23 cellular contexts compared by ENCODE assay signal in genomic region chr20:64150756-64151633, GRCh38. TPM values are rescaled to one million over a fixed set of nuclear protein-coding genes. Genes with fewer than 3 reads are reported as not detected.
"Had no signal": no experiment of that assay in that cellular context is flagged by ENCODE, and none has a peak within 500 bp of the region (broad histone marks: within the 10 kb centered on the region; RNA-seq: fewer than 3 reads in every experiment).

No MANE protein-coding gene starts in this region.

- H3K36me3 Mint-ChIP-seq: activated naive CD8-positive, alpha-beta T cell treated with anti-CD3 and anti-CD28 coated beads, Interleukin-2, amount 10 ng/mL, durations not matched to agents 7 days and 5 days; brain; naive thymus-derived CD8-positive, alpha-beta T cell; stimulated activated effector memory CD8-positive, alpha-beta T cell treated with anti-CD3 and anti-CD28 coated beads, Interleukin-12 subunit alpha, Interleukin-12 subunit beta, amount 100 ng/mL, for 72 hours had no signal

- H3K4me1 Mint-ChIP-seq: activated B cell treated with CpG ODN at 0.5 μM for 24 hours; activated CD4-positive, alpha-beta memory T cell treated with anti-CD3 and anti-CD28 coated beads, Interleukin-2, amount 10 ng/mL, durations not matched to agents 7 days and 5 days; activated naive CD8-positive, alpha-beta T cell treated with anti-CD3 and anti-CD28 coated beads, Interleukin-2, amount 10 ng/mL, durations not matched to agents 7 days and 5 days; central memory CD8-positive, alpha-beta T cell had no signal

- H3K9me3 Mint-ChIP-seq: activated B cell treated with CpG ODN at 0.5 μM for 24 hours; activated CD4-positive, alpha-beta memory T cell treated with anti-CD3 and anti-CD28 coated beads, Interleukin-2, amount 10 ng/mL, durations not matched to agents 7 days and 5 days; activated T-cell treated with anti-CD3 and anti-CD28 coated beads, Interleukin-2, amount 50 U/mL, for 24 hours; activated T-helper 2 cell treated with anti-CD3 and anti-CD28 coated beads, Interferon-gamma antibody, Interleukin-2, Interleukin-4, amounts not matched to agents 10 μg/mL and 5 μg/mL and 100 μg/mL, durations not matched to agents 14 hours and 24 hours and 36 hours; central memory CD8-positive, alpha-beta T cell; stimulated activated effector memory CD8-positive, alpha-beta T cell treated with anti-CD3 and anti-CD28 coated beads, Interleukin-12 subunit alpha, Interleukin-12 subunit beta, amount 100 ng/mL, for 72 hours had no signal

- DNase-seq: activated B cell treated with CpG ODN at 0.5 μM for 24 hours; activated CD4-positive, alpha-beta memory T cell treated with anti-CD3 and anti-CD28 coated beads, Interleukin-2, amount 10 ng/mL, durations not matched to agents 7 days and 5 days; activated CD4-positive, alpha-beta T cell treated with anti-CD3 and anti-CD28 coated beads for 48 hours; activated naive CD4-positive, alpha-beta T cell treated with Interleukin-2 at 50 U/mL for 16 hours; activated naive CD8-positive, alpha-beta T cell treated with anti-CD3 and anti-CD28 coated beads, Interleukin-2, amount 10 ng/mL, durations not matched to agents 7 days and 5 days; activated T-cell treated with anti-CD3 and anti-CD28 coated beads, Interleukin-2, amount 50 U/mL, for 24 hours; amygdala; erythroblast; foreskin melanocyte; mesendoderm; naive thymus-derived CD8-positive, alpha-beta T cell; SK-N-SH; stimulated activated CD4-positive, alpha-beta T cell treated with anti-CD3 and anti-CD28 coated beads, Interleukin-4, amount 100 ng/mL, for 24 hours; stomach; testis; upper lobe of left lung had no signal

- H3K27me3 Mint-ChIP-seq: activated B cell treated with CpG ODN at 0.5 μM for 24 hours; activated CD4-positive, alpha-beta memory T cell treated with anti-CD3 and anti-CD28 coated beads, Interleukin-2, amount 10 ng/mL, durations not matched to agents 7 days and 5 days; activated naive CD8-positive, alpha-beta T cell treated with anti-CD3 and anti-CD28 coated beads, Interleukin-2, amount 10 ng/mL, durations not matched to agents 7 days and 5 days; central memory CD8-positive, alpha-beta T cell had no signal

- ATAC-seq: naive thymus-derived CD8-positive, alpha-beta T cell; stimulated activated effector memory CD8-positive, alpha-beta T cell treated with anti-CD3 and anti-CD28 coated beads, Interleukin-12 subunit alpha, Interleukin-12 subunit beta, amount 100 ng/mL, for 72 hours had no signal

- H3K27ac Mint-ChIP-seq: activated B cell treated with CpG ODN at 0.5 μM for 24 hours; activated CD4-positive, alpha-beta memory T cell treated with anti-CD3 and anti-CD28 coated beads, Interleukin-2, amount 10 ng/mL, durations not matched to agents 7 days and 5 days; activated naive CD8-positive, alpha-beta T cell treated with anti-CD3 and anti-CD28 coated beads, Interleukin-2, amount 10 ng/mL, durations not matched to agents 7 days and 5 days; activated T-cell treated with anti-CD3 and anti-CD28 coated beads, Interleukin-2, amount 50 U/mL, for 24 hours; activated T-helper 2 cell treated with anti-CD3 and anti-CD28 coated beads, Interferon-gamma antibody, Interleukin-2, Interleukin-4, amounts not matched to agents 10 μg/mL and 5 μg/mL and 100 μg/mL, durations not matched to agents 14 hours and 24 hours and 36 hours; progenitor cell of endocrine pancreas; stimulated activated effector memory CD8-positive, alpha-beta T cell treated with anti-CD3 and anti-CD28 coated beads, Interleukin-12 subunit alpha, Interleukin-12 subunit beta, amount 100 ng/mL, for 72 hours had no signal

- H3K4me3 Mint-ChIP-seq: activated B cell treated with CpG ODN at 0.5 μM for 24 hours; activated CD4-positive, alpha-beta memory T cell treated with anti-CD3 and anti-CD28 coated beads, Interleukin-2, amount 10 ng/mL, durations not matched to agents 7 days and 5 days; activated naive CD8-positive, alpha-beta T cell treated with anti-CD3 and anti-CD28 coated beads, Interleukin-2, amount 10 ng/mL, durations not matched to agents 7 days and 5 days; activated T-cell treated with anti-CD3 and anti-CD28 coated beads, Interleukin-2, amount 50 U/mL, for 24 hours; brain; central memory CD8-positive, alpha-beta T cell; naive thymus-derived CD8-positive, alpha-beta T cell; stimulated activated effector memory CD8-positive, alpha-beta T cell treated with anti-CD3 and anti-CD28 coated beads, Interleukin-12 subunit alpha, Interleukin-12 subunit beta, amount 100 ng/mL, for 72 hours had no signal

RNA-seq across cellular contexts. Expression of gene MYT1, which starts 13.3 kb away (rescaled TPM):
- total RNA-seq: activated CD4-positive, alpha-beta memory T cell treated with anti-CD3 and anti-CD28 coated beads, Interleukin-2, amount 10 ng/mL, durations not matched to agents 7 days and 5 days; activated T-helper 2 cell treated with anti-CD3 and anti-CD28 coated beads, Interferon-gamma antibody, Interleukin-2, Interleukin-4, amounts not matched to agents 10 μg/mL and 5 μg/mL and 100 μg/mL, durations not matched to agents 14 hours and 24 hours and 36 hours; kidney epithelial cell; naive thymus-derived CD8-positive, alpha-beta T cell had no signal

RNA-seq across cellular contexts. Expression of gene NPBWR2, which starts 43.6 kb away (rescaled TPM):
- total RNA-seq: activated B cell treated with CpG ODN at 0.5 μM for 24 hours; activated CD4-positive, alpha-beta memory T cell treated with anti-CD3 and anti-CD28 coated beads, Interleukin-2, amount 10 ng/mL, durations not matched to agents 7 days and 5 days; activated naive CD8-positive, alpha-beta T cell treated with anti-CD3 and anti-CD28 coated beads, Interleukin-2, amount 10 ng/mL, durations not matched to agents 7 days and 5 days; activated T-helper 2 cell treated with anti-CD3 and anti-CD28 coated beads, Interferon-gamma antibody, Interleukin-2, Interleukin-4, amounts not matched to agents 10 μg/mL and 5 μg/mL and 100 μg/mL, durations not matched to agents 14 hours and 24 hours and 36 hours; kidney epithelial cell; lower leg skin; naive thymus-derived CD8-positive, alpha-beta T cell; progenitor cell of endocrine pancreas; stomach; upper lobe of left lung had no signal
